ENCODE assay signal across 26 cellular contexts in the genomic region with DNA sequence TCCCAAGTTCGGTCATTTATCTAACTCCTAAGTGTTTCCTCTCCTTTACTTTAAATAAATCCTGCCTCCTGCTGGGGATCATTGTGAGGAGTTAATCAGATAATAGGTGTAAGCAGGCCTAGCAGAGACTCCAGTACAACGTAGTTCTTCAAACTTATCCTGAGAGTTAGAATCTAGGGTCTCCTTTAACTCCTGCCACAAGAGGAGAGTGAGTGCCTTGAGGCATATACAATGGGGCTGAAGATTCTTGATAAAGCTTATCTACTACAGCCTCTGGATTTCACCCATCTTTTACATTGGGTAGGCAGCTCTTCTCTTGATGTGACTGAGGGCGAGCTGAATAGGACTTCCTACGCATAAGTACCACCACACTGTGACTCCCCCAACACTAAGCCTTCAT.
"Had no signal": no experiment of that assay in that cellular context is flagged by ENCODE, and none has a peak within 500 bp of the region (broad histone marks: within the 10 kb centered on the region; RNA-seq: fewer than 3 reads in every experiment).

No MANE protein-coding gene starts in this region.

- ATAC-seq: gastrocnemius medialis; left ventricle myocardium superior; lower lobe of right lung; mucosa of descending colon; psoas muscle; right lobe of liver; stimulated activated naive B cell treated with anti-CD40 and anti-IgM and Interleukin-4, amounts not matched to agents 10 μg/mL and 1 μg/mL and 100 μg/mL, for 72 hours had no signal

- DNase-seq: dermis blood vessel endothelial cell; effector memory CD4-positive, alpha-beta T cell; erythroblast; gastrocnemius medialis; head of caudate nucleus; left ventricle myocardium superior; lower lobe of right lung; mucosa of descending colon; naive B cell; nucleus accumbens; ovary; posterior cingulate gyrus; psoas muscle; retina; right lobe of liver; small intestine; stimulated activated CD4-positive, alpha-beta T cell treated with anti-CD3 and anti-CD28 coated beads, Interleukin-15, amount 100 ng/mL, for 24 hours; stimulated activated CD4-positive, alpha-beta T cell treated with anti-CD3 and anti-CD28 coated beads, Interleukin-2, amount 100 ng/mL, for 48 hours; stimulated activated naive B cell treated with anti-CD40 and anti-IgM and Interleukin-4, amounts not matched to agents 10 μg/mL and 1 μg/mL and 100 μg/mL, for 72 hours; upper lobe of left lung had no signal

- FAIRE-seq: endometrium, keratinocyte, small intestine, urothelium cell line had no signal

- H3K36me3 ChIP-seq: gastrocnemius medialis, lower lobe of right lung, ovary, right lobe of liver, thoracic aorta, tibial nerve, upper lobe of left lung had no signal

- H3K4me3 ChIP-seq: coronary artery, gastrocnemius medialis, lower lobe of right lung, mucosa of descending colon, ovary, psoas muscle, right lobe of liver, thoracic aorta, tibial nerve, upper lobe of left lung had no signal

- H3K9me3 ChIP-seq: gastrocnemius medialis, lower lobe of right lung, mucosa of descending colon, ovary, psoas muscle, right lobe of liver, thoracic aorta, tibial nerve, upper lobe of left lung had no signal

- H3K27ac ChIP-seq: coronary artery, ovary, psoas muscle, right lobe of liver, thoracic aorta had no signal

- H3K27me3 ChIP-seq: gastrocnemius medialis, ovary, right lobe of liver had no signal
